ENCODE assay signal across 8 cellular contexts in genomic region chr11:6402561-6402981, GRCh38. TPM values are rescaled to one million over a fixed set of nuclear protein-coding genes. Genes with fewer than 3 reads are reported as not detected.
DNase-seq lines count a peak whose midpoint lies in the region; ATAC-seq and TF ChIP-seq lines count a peak whose summit lies in the region.

No MANE protein-coding gene starts in this region.

- no peaks in the 10 kb centered on the region for H3K9me3 Mint-ChIP-seq in activated T-cell treated with anti-CD3 and anti-CD28 coated beads, Interleukin-2, amount 50 U/mL, for 24 hours
- H3K9me3 Mint-ChIP-seq in glutamatergic neuron (ENCODE audit: unreplicated experiment): no peaks in the 10 kb centered on the region

- POLR2A ChIA-PET in PC-3 (lab: Charles Lee; ENCODE audit: unreplicated experiment): no interaction called here

- H3K27ac Mint-ChIP-seq in activated T-cell treated with anti-CD3 and anti-CD28 coated beads, Interleukin-2, amount 50 U/mL, for 24 hours: peak overlapping the region; percentile 96
- H3K27ac Mint-ChIP-seq in glutamatergic neuron (ENCODE audit: unreplicated experiment): no peak overlapping the region

- H3F3A ChIP-seq in Loucy (ENCODE audit: low read depth) (no peaks in the 10 kb centered on the region), PC-3 (ENCODE audit: low read length, unreplicated experiment) (no peaks in the 10 kb centered on the region)

- DNase-seq in EH (ENCODE audit: low read depth): peak; percentile 32
- DNase-seq in activated T-cell treated with anti-CD3 and anti-CD28 coated beads, Interleukin-2, amount 50 U/mL, for 24 hours: no peak
- peak; percentile 74 for DNase-seq in stimulated activated CD4-positive, alpha-beta T cell treated with anti-CD3 and anti-CD28 coated beads, Interleukin-1b, Interleukin-23, amount 100 ng/mL, for 48 hours
- DNase-seq in posterior vena cava (ENCODE audit: low spot score): no peak
- DNase-seq in PC-3: no peak
- DNase-seq in glutamatergic neuron: no peak

- H3K9me3 ChIP-seq in Loucy (ENCODE audit: insufficient read depth, low read depth, low read length) (no peaks in the 10 kb centered on the region), PC-3 (ENCODE audit: low read length) (no peaks in the 10 kb centered on the region)

- H3K4me3 ChIP-seq in Loucy (ENCODE audit: low read length, poor library complexity, severe bottlenecking): peak overlapping the region; percentile 71
- H3K4me3 ChIP-seq in PC-3 (ENCODE audit: low read length): no peak overlapping the region

- H3K9ac ChIP-seq in Loucy (ENCODE audit: low read depth, low read length, poor library complexity, severe bottlenecking) (peak overlapping the region; percentile 62), PC-3 (ENCODE audit: low read length) (no peak overlapping the region)

- H3K4me1 ChIP-seq in Loucy (ENCODE audit: insufficient read depth, low read length, poor library complexity, severe bottlenecking) (peaks cover 34% of the 10 kb centered on the region), PC-3 (ENCODE audit: insufficient read depth, low read length) (peaks cover 5% of the 10 kb centered on the region)

- no peaks in the 10 kb centered on the region for H3K9me2 ChIP-seq in Loucy (replicated peaks; ENCODE audit: low read depth, low read length)
- no peaks in the 10 kb centered on the region for H3K9me2 ChIP-seq in PC-3 (replicated peaks; ENCODE audit: low read length)

- ATAC-seq in GM21619 (IDR thresholded peaks at IDR 0.05; ENCODE audit: unreplicated experiment) (peak; percentile 96), PC-3 (no peak)

- H3K36me3 Mint-ChIP-seq in activated T-cell treated with anti-CD3 and anti-CD28 coated beads, Interleukin-2, amount 50 U/mL, for 24 hours (ENCODE audit: low read depth): peaks cover 45% of the 10 kb centered on the region
- H3K36me3 Mint-ChIP-seq in glutamatergic neuron (ENCODE audit: unreplicated experiment): peaks cover 9% of the 10 kb centered on the region

- peaks cover 85% of the 10 kb centered on the region for H3K4me1 Mint-ChIP-seq in activated T-cell treated with anti-CD3 and anti-CD28 coated beads, Interleukin-2, amount 50 U/mL, for 24 hours (ENCODE audit: low read depth)
- H3K4me1 Mint-ChIP-seq in glutamatergic neuron (ENCODE audit: low read depth, unreplicated experiment): peaks cover 18% of the 10 kb centered on the region

- no TSS peak for BruUV-seq in PC-3 (replicated peaks; lab: Mats Ljungman, UMichigan)

- H3K79me2 ChIP-seq in Loucy (ENCODE audit: insufficient read depth, low read length) (no peaks in the 10 kb centered on the region), PC-3 (ENCODE audit: low read length) (no peaks in the 10 kb centered on the region)

- H2AFZ ChIP-seq in Loucy (ENCODE audit: low read length) (peak overlapping the region; percentile 48; the same call in 1 of the 2 replicates), PC-3 (ENCODE audit: low read length) (no peak overlapping the region)

- H3K27me3 Mint-ChIP-seq in activated T-cell treated with anti-CD3 and anti-CD28 coated beads, Interleukin-2, amount 50 U/mL, for 24 hours: no peaks in the 10 kb centered on the region
- peaks cover 4% of the 10 kb centered on the region for H3K27me3 Mint-ChIP-seq in glutamatergic neuron (ENCODE audit: unreplicated experiment)

- H3K4me3 Mint-ChIP-seq in activated T-cell treated with anti-CD3 and anti-CD28 coated beads, Interleukin-2, amount 50 U/mL, for 24 hours: peak overlapping the region; percentile 78
- no peak overlapping the region for H3K4me3 Mint-ChIP-seq in glutamatergic neuron (ENCODE audit: unreplicated experiment)

- no peaks in the 10 kb centered on the region for H3K36me3 ChIP-seq in Loucy (ENCODE audit: insufficient read depth, low read length)
- H3K36me3 ChIP-seq in PC-3 (ENCODE audit: low read depth, low read length): no peaks in the 10 kb centered on the region

- intact Hi-C loops in posterior vena cava (cut with DNase I) (no loop called here), PC-3 (cut with micrococcal nuclease) (no loop called here)

- H4K20me1 ChIP-seq in Loucy (ENCODE audit: insufficient read depth, low read length, poor library complexity, severe bottlenecking) (no peaks in the 10 kb centered on the region), PC-3 (ENCODE audit: low read length) (no peaks in the 10 kb centered on the region)

- TF ChIP-seq CTCF in Loucy (conservative IDR thresholded peaks at IDR 0.05; ENCODE audit: low read length) (no peak), PC-3 (conservative IDR thresholded peaks at IDR 0.05; ENCODE audit: low read depth, low read length) (no peak), glutamatergic neuron (IDR thresholded peaks at IDR 0.05; ENCODE audit: partially characterized antibody, unreplicated experiment) (no peak)

- no peak overlapping the region for H3K27ac ChIP-seq in PC-3 (ENCODE audit: low read length)

- H3K27me3 ChIP-seq in Loucy (ENCODE audit: insufficient read depth, low read length, poor library complexity, severe bottlenecking) (no peaks in the 10 kb centered on the region), PC-3 (ENCODE audit: low read length) (no peaks in the 10 kb centered on the region)

- H3K4me2 ChIP-seq in Loucy (ENCODE audit: low read depth, low read length, poor library complexity, severe bottlenecking): peak overlapping the region; percentile 98
- no peak overlapping the region for H3K4me2 ChIP-seq in PC-3 (ENCODE audit: low read length)

- CTCF ChIA-PET in PC-3 (lab: Charles Lee): no interaction called here

RNA-seq across cellular contexts. Expression of gene SMPD1, which starts 12.3 kb away (rescaled TPM):
- total RNA-seq in posterior vena cava (10 to 100 TPM; 35.4 to 51.6 TPM), PC-3 (2014; rRNA removed) (12.1 and 12.9 TPM in 2 replicates), glutamatergic neuron (ENCODE audit: unreplicated experiment) (38.5 TPM)

RNA-seq across cellular contexts. Expression of gene APBB1, which starts 16.3 kb away (rescaled TPM):
- 10 to 100 TPM; 43.6 to 65.3 TPM for total RNA-seq in posterior vena cava
- total RNA-seq in PC-3 (2014; rRNA removed): 17.5 and 24.7 TPM in 2 replicates
- 142 TPM for total RNA-seq in glutamatergic neuron (ENCODE audit: unreplicated experiment)

RNA-seq across cellular contexts. Expression of gene HPX, which starts 38.2 kb away (rescaled TPM):
- total RNA-seq in posterior vena cava (1 to 10 TPM; 1.2 to 1.7 TPM), PC-3 (2014; rRNA removed) (1.6 TPM in 1 of 2 replicates, not detected in the other), glutamatergic neuron (ENCODE audit: unreplicated experiment) (9.6 TPM)

Comparison
In these comparisons a context has a peak if more than half of its experiments do, and no peak if none do; other contexts are left out.
1. DNase-seq: peak in EH (single experiment) and stimulated activated CD4-positive, alpha-beta T cell treated with anti-CD3 and anti-CD28 coated beads, Interleukin-1b, Interleukin-23, amount 100 ng/mL, for 48 hours (single experiment); none in activated T-cell treated with anti-CD3 and anti-CD28 coated beads, Interleukin-2, amount 50 U/mL, for 24 hours (single experiment), posterior vena cava (single experiment), PC-3 (single experiment) and glutamatergic neuron (single experiment).